In the genomic region with DNA sequence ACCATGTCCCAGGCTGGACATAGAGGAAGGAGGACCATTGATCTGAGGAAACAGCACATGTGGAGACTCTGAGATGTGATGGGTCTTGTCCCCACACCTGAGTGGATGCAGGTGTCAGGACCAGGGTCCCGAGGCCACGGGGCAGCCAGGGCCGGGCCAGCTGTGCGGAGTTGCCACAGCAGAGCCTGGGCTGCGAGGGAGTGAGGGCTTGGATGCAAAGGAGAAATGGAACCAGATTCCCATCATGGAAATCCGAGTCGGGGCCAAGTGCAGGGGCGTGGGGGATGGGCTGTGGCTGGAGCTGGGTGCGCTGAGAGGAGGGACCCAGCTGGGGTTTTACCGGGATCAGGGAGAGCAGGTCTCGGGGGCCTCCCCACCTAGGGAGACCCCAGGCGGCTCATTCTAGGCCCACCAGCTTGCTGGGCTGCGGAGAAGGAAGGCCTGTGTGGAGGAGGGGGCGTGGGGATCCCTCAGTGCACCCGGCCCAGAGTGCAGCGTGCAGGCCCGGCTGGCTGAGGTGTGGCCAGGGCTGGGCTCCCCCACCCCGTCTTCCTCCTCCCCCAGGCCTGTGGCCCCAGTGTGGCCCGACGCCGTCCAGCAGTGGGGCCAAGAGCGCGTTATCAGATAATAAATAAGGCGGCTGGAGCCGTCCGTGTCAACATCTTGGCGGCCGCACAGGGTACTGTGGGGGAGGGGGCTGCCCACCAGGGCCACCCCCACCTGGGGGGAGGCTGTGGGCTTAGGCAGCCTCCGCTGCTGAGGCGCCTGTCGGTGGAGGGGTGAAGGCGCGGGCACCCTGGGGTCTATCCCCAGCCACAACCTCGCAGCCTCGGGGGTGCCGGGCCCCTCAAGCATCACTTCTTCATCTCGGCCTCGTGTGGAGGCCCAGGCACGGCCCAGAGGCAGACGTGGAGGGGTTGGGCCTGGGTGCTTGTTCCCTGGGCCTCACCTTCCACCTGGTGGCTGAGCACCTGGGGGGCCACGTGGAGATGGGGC, we compare ENCODE assay signal across 24 cellular contexts. TPM values are rescaled to one million over a fixed set of nuclear protein-coding genes. Genes with fewer than 3 reads are reported as not detected.
DNase-seq lines count a peak whose midpoint lies in the region; ATAC-seq and TF ChIP-seq lines count a peak whose summit lies in the region.
"Had no signal": no experiment of that assay in that cellular context is flagged by ENCODE, and none has a peak within 500 bp of the region (broad histone marks: within the 10 kb centered on the region; RNA-seq: fewer than 3 reads in every experiment).

No MANE protein-coding gene starts in this region.

- peak; percentile 14 to 22 for ATAC-seq in right cardiac atrium
- ATAC-seq: HCT116 had no signal

- DNase-seq in right cardiac atrium (peak in 1 of 3 donors; percentile 59), right atrium auricular region (ENCODE audit: low spot score) (no peak), OCI-M1 (lab: John Stamatoyannopoulos, UW) (peak; percentile 32), hepatocyte (ENCODE audit: low spot score) (peak; percentile 40), NCI-H1417 treated with DMSO at 0.1 percent for 48 hours (lab: John Stamatoyannopoulos, UW) (no peak), NCI-H146 (lab: John Stamatoyannopoulos, UW) (no peak)
- no peak for DNase-seq in activated CD4-positive, alpha-beta T cell treated with anti-CD3 and anti-CD28 coated beads, Interleukin-2, amount 50 U/mL, for 1 hour
- DNase-seq: 8988T, Calu3, DMS153, IMR-90, NCI-H1105, NCI-H1694 treated with DMSO at 0.1 percent for 48 hours, NCI-H2081 treated with DMSO at 0.1 percent for 48 hours, NCI-H2171 treated with DMSO at 0.1 percent for 48 hours, NCI-H446 treated with DMSO at 0.1 percent for 48 hours, NCI-H526 treated with DMSO at 0.1 percent for 48 hours, PC-3, Right ventricle myocardium superior had no signal

- H3K4me1 ChIP-seq in right cardiac atrium (ENCODE audit: control insufficient read depth, insufficient read depth, low read length) (no peaks in the 10 kb centered on the region), right atrium auricular region (no peaks in the 10 kb centered on the region), hepatocyte (ENCODE audit: insufficient read depth) (peaks cover 36% of the 10 kb centered on the region)

- no peak overlapping the region for H2AFZ ChIP-seq in hepatocyte

- H3K4me2 ChIP-seq in hepatocyte = no peak overlapping the region

- intact Hi-C loops in right cardiac atrium (cut with DNase I) = no loop called here

- H3K4me3 ChIP-seq in right cardiac atrium (ENCODE audit: low read length) (no peak overlapping the region), right atrium auricular region (no peak overlapping the region), hepatocyte (no peak overlapping the region)
- H3K4me3 ChIP-seq: BLaER1 treated with 17β-estradiol and CSF1 and Interleukin-3, amounts not matched to agents 10 nM and 100 nM had no signal

- H3K27ac ChIP-seq in right cardiac atrium (ENCODE audit: low read length) (no peak overlapping the region), right atrium auricular region (no peak overlapping the region), hepatocyte (peak overlapping the region; percentile 58)
- H3K27ac ChIP-seq: BLaER1 treated with 17β-estradiol and CSF1 and Interleukin-3, amounts not matched to agents 10 nM and 100 nM had no signal

- no peaks in the 10 kb centered on the region for H4K20me1 ChIP-seq in hepatocyte (ENCODE audit: insufficient read depth, poor library complexity, severe bottlenecking)

- H3K36me3 ChIP-seq in right atrium auricular region = no peaks in the 10 kb centered on the region
- no peaks in the 10 kb centered on the region for H3K36me3 ChIP-seq in hepatocyte (replicated peaks; ENCODE audit: insufficient read depth, low read depth)
- H3K36me3 ChIP-seq: BLaER1 treated with 17β-estradiol and CSF1 and Interleukin-3, amounts not matched to agents 10 nM and 100 nM had no signal

- no peaks in the 10 kb centered on the region for H3K27me3 ChIP-seq in right cardiac atrium (ENCODE audit: control insufficient read depth, insufficient read depth)
- H3K27me3 ChIP-seq in right atrium auricular region = no peaks in the 10 kb centered on the region
- H3K27me3 ChIP-seq in hepatocyte = no peaks in the 10 kb centered on the region

- no peaks in the 10 kb centered on the region for H3K9me3 ChIP-seq in right cardiac atrium (ENCODE audit: control insufficient read depth, low read length)
- H3K9me3 ChIP-seq in right atrium auricular region = no peaks in the 10 kb centered on the region
- H3K9me3 ChIP-seq in hepatocyte (ENCODE audit: low read depth) = no peaks in the 10 kb centered on the region
- H3K9me3 ChIP-seq: BLaER1 treated with 17β-estradiol and CSF1 and Interleukin-3, amounts not matched to agents 10 nM and 100 nM had no signal

- no peaks in the 10 kb centered on the region for H3K9me2 ChIP-seq in hepatocyte (replicated peaks; ENCODE audit: insufficient read depth)

- no peaks in the 10 kb centered on the region for H3K79me2 ChIP-seq in hepatocyte

- TF ChIP-seq CTCF in right atrium auricular region (IDR thresholded peaks at IDR 0.05) (no peak), hepatocyte (IDR thresholded peaks at IDR 0.05; ENCODE audit: poor library complexity) (no peak)

- WGBS in right cardiac atrium = 51% methylated on average over 41 of the region's 41 CpGs
- WGBS in hepatocyte (ENCODE audit: low lambda C conversion rate, missing lambda C conversion rate) = 57% methylated on average over 34 of the region's 41 CpGs

RNA-seq across cellular contexts. Expression of a gene that starts 17.2 kb away (rescaled TPM):
- 1 to 10 TPM; 2.3 to 3.1 (median 2.5) TPM for total RNA-seq in right cardiac atrium
- 1.5 TPM for polyA plus RNA-seq in right cardiac atrium
- total RNA-seq in right atrium auricular region = 1 to 10 TPM; 6.9 to 9.6 TPM
- total RNA-seq in hepatocyte = 22.2 and 28.7 TPM in 2 replicates
- 43.5 and 53.6 TPM in 2 replicates for polyA plus RNA-seq in hepatocyte
- total RNA-seq: Calu3; CD4-positive, alpha-beta memory T cell; IMR-90; RPMI7951 had no signal
- polyA plus RNA-seq: CD4-positive, alpha-beta memory T cell; IMR-90 had no signal

RNA-seq across cellular contexts. Expression of a gene that starts 31.2 kb away (rescaled TPM):
- total RNA-seq in right cardiac atrium (not detected), right atrium auricular region (not detected), hepatocyte (4.1 and 5.7 TPM in 2 replicates)
- polyA plus RNA-seq in right cardiac atrium (not detected), hepatocyte (6.4 and 6.9 TPM in 2 replicates)
- total RNA-seq: CD4-positive, alpha-beta memory T cell; G401; IMR-90; Right ventricle myocardium superior; RPMI7951 had no signal
- polyA plus RNA-seq: CD4-positive, alpha-beta memory T cell; IMR-90 had no signal

RNA-seq across cellular contexts. Expression of a gene that starts 51.5 kb away (rescaled TPM):
- total RNA-seq in right cardiac atrium (10 to 100 TPM; 12.3 to 29.4 (median 16.3) TPM), right atrium auricular region (10 to 100 TPM; 10.8 to 17.7 TPM), hepatocyte (8.6 and 12.0 TPM in 2 replicates)
- polyA plus RNA-seq in right cardiac atrium (10.9 TPM), hepatocyte (17.7 and 19.1 TPM in 2 replicates)

Comparison
In these comparisons a context has a peak if more than half of its experiments do, and no peak if none do; other contexts are left out.
1. DNase-seq: peak in OCI-M1 (single experiment) and hepatocyte (single experiment); none in right atrium auricular region (single experiment), NCI-H1417 treated with DMSO at 0.1 percent for 48 hours (single experiment), activated CD4-positive, alpha-beta T cell treated with anti-CD3 and anti-CD28 coated beads, Interleukin-2, amount 50 U/mL, for 1 hour (single experiment) and NCI-H146 (single experiment).